In genomic region chr14:68510201-68510600, GRCh38 we compare ENCODE assay signal across 13 cellular contexts.
A peak's percentile ranks its signal among the peaks of the same experiment; 100 is the strongest.
DNase-seq lines count a peak whose midpoint lies in the region; ATAC-seq and TF ChIP-seq lines count a peak whose summit lies in the region.
"Had no signal": no experiment of that assay in that cellular context is flagged by ENCODE, and none has a peak within 500 bp of the region (broad histone marks: within the 10 kb centered on the region; RNA-seq: fewer than 3 reads in every experiment).

No MANE protein-coding gene starts in this region.

- POLR2A ChIA-PET in AG04450 (lab: Yijun Ruan, JAX): no interaction called here

- peak overlapping the region; percentile 18 for H3K9ac ChIP-seq in SK-N-MC (ENCODE audit: insufficient read length)

- no TSS peak for BruUV-seq in Calu3 (replicated peaks; lab: Mats Ljungman, UMichigan)

- H3K4me3 Mint-ChIP-seq in stimulated activated naive CD8-positive, alpha-beta T cell treated with anti-CD3 and anti-CD28 coated beads, Interleukin-15, amount 100 ng/mL, for 72 hours: no peak overlapping the region
- no peak overlapping the region for H3K4me3 Mint-ChIP-seq in Calu3 (ENCODE audit: low read depth, unreplicated experiment)

- peaks cover 53% of the 10 kb centered on the region for H3K4me1 Mint-ChIP-seq in stimulated activated naive CD8-positive, alpha-beta T cell treated with anti-CD3 and anti-CD28 coated beads, Interleukin-15, amount 100 ng/mL, for 72 hours
- peaks cover 36% of the 10 kb centered on the region for H3K4me1 Mint-ChIP-seq in Calu3 (ENCODE audit: low read depth, unreplicated experiment)

- CTCF ChIA-PET in AG04450 (lab: Charles Lee): no interaction called here
- CTCF ChIA-PET in Calu3 (lab: Charles Lee): no interaction called here

- peaks cover 3% of the 10 kb centered on the region for H3K4me1 ChIP-seq in psoas muscle

- H3K27me3 ChIP-seq in AG04450 (ENCODE audit: control insufficient read depth, insufficient read depth, low read length): no peaks in the 10 kb centered on the region
- no peaks in the 10 kb centered on the region for H3K27me3 ChIP-seq in psoas muscle (ENCODE audit: insufficient read depth in 3 of 3, low read length in 2 of 3)

- H3K36me3 ChIP-seq in SK-N-MC (ENCODE audit: insufficient read depth, low read length): no peaks in the 10 kb centered on the region
- no peaks in the 10 kb centered on the region for H3K36me3 ChIP-seq in psoas muscle (ENCODE audit: insufficient read depth in 1 of 2, low read depth in 1 of 2)

- intact Hi-C loops in psoas muscle (cut with DNase I) (no loop called here), Calu3 (cut with micrococcal nuclease; ENCODE audit: unreplicated experiment) (no loop called here)

- DNase-seq in AG04450 (ENCODE audit: low read depth, low spot score) (no peak), SK-N-MC (ENCODE audit: low read depth, low spot score) (no peak), fibroblast of the conjunctiva (ENCODE audit: low read depth) (peak; percentile 89), psoas muscle (peak; percentile 58 to 67), Calu3 (no peak), D341Med (ENCODE audit: low spot score) (no peak)
- DNase-seq in stimulated activated naive CD8-positive, alpha-beta T cell treated with anti-CD3 and anti-CD28 coated beads, Interleukin-15, amount 100 ng/mL, for 72 hours: no peak
- DNase-seq in stimulated activated CD4-positive, alpha-beta T cell treated with anti-CD3 and anti-CD28 coated beads, Interleukin-1b, Interleukin-23, amount 100 ng/mL, for 48 hours: no peak
- DNase-seq: activated CD4-positive, CD25-positive, alpha-beta regulatory T cell; activated naive CD4-positive, alpha-beta T cell treated with anti-CD3 and anti-CD28 coated beads, Interleukin-2, amount 50 U/mL, for 16 hours; hippocampal formation had no signal

- peak in 1 of 4 donors; percentile 30 for ATAC-seq in psoas muscle
- ATAC-seq in stimulated activated naive CD8-positive, alpha-beta T cell treated with anti-CD3 and anti-CD28 coated beads, Interleukin-15, amount 100 ng/mL, for 72 hours: no peak
- ATAC-seq: HepG2 had no signal

- 67 to 80% (median 73%) methylated on average over 6 of the region's 6 CpGs for WGBS in psoas muscle, 3 donors

- no peaks in the 10 kb centered on the region for H3K27me3 Mint-ChIP-seq in stimulated activated naive CD8-positive, alpha-beta T cell treated with anti-CD3 and anti-CD28 coated beads, Interleukin-15, amount 100 ng/mL, for 72 hours
- H3K27me3 Mint-ChIP-seq in Calu3 (ENCODE audit: unreplicated experiment): no peaks in the 10 kb centered on the region

- no peaks in the 10 kb centered on the region for H3K36me3 Mint-ChIP-seq in Calu3 (ENCODE audit: insufficient read depth, unreplicated experiment)

- peak overlapping the region; percentile 68 for H3K27ac ChIP-seq in AG04450 (ENCODE audit: low read depth, low read length)
- H3K27ac ChIP-seq in SK-N-MC: peak overlapping the region; percentile 78
- H3K27ac ChIP-seq in psoas muscle: peak overlapping the region; percentile 16
- H3K27ac ChIP-seq: C4-2B had no signal

- TF ChIP-seq CTCF in AG04450 (IDR thresholded peaks at IDR 0.05; ENCODE audit: low read depth, low read length) (no peak), psoas muscle (IDR thresholded peaks at IDR 0.05) (no peak), Calu3 (IDR thresholded peaks at IDR 0.05; ENCODE audit: unreplicated experiment) (no peak)

- H3K9me3 Mint-ChIP-seq in stimulated activated naive CD8-positive, alpha-beta T cell treated with anti-CD3 and anti-CD28 coated beads, Interleukin-15, amount 100 ng/mL, for 72 hours: no peaks in the 10 kb centered on the region
- H3K9me3 Mint-ChIP-seq in Calu3 (ENCODE audit: low read depth, unreplicated experiment): no peaks in the 10 kb centered on the region

- H3K27ac Mint-ChIP-seq in stimulated activated naive CD8-positive, alpha-beta T cell treated with anti-CD3 and anti-CD28 coated beads, Interleukin-15, amount 100 ng/mL, for 72 hours: no peak overlapping the region
- H3K27ac Mint-ChIP-seq in Calu3 (ENCODE audit: unreplicated experiment): no peak overlapping the region

- H3K4me3 ChIP-seq in AG04450 (ENCODE audit: low read depth, low read length): no peak overlapping the region
- H3K4me3 ChIP-seq in SK-N-MC: peak overlapping the region; percentile 25; the same call in 1 of the 2 replicates
- no peak overlapping the region for H3K4me3 ChIP-seq in psoas muscle

- no peaks in the 10 kb centered on the region for H3K9me3 ChIP-seq in AG04450 (ENCODE audit: control insufficient read depth, insufficient read depth, low read length)
- no peaks in the 10 kb centered on the region for H3K9me3 ChIP-seq in SK-N-MC (ENCODE audit: low read depth, low read length)
- no peaks in the 10 kb centered on the region for H3K9me3 ChIP-seq in psoas muscle

Comparison
In these comparisons a context has a peak if more than half of its experiments do, and no peak if none do; other contexts are left out.
1. DNase-seq: peak in fibroblast of the conjunctiva (single experiment) and psoas muscle (2 of 2); none in AG04450 (single experiment), SK-N-MC (single experiment), stimulated activated naive CD8-positive, alpha-beta T cell treated with anti-CD3 and anti-CD28 coated beads, Interleukin-15, amount 100 ng/mL, for 72 hours (0 of 2), Calu3 (single experiment), stimulated activated CD4-positive, alpha-beta T cell treated with anti-CD3 and anti-CD28 coated beads, Interleukin-1b, Interleukin-23, amount 100 ng/mL, for 48 hours (single experiment) and D341Med (single experiment).
2. H3K27ac ChIP-seq: peak in every context shown above with its lines; median percentile 78 in SK-N-MC; 68 in AG04450; 16 in psoas muscle.